In genomic region chr6:4358414-4359107, GRCh38 we compare ENCODE assay signal across 8 cellular contexts.
DNase-seq lines count a peak whose midpoint lies in the region; ATAC-seq and TF ChIP-seq lines count a peak whose summit lies in the region.

No MANE protein-coding gene starts in this region.

- ATAC-seq in Right ventricle myocardium superior (ENCODE audit: poor library complexity) (peak; percentile 96), GM21529 (IDR thresholded peaks at IDR 0.05; ENCODE audit: unreplicated experiment) (no peak)

- intact Hi-C loops in Right ventricle myocardium superior (cut with DNase I): no loop called here

- POLR2A ChIA-PET in GM10248 (lab: Yijun Ruan, JAX): no interaction called here

- DNase-seq in AG09309 (ENCODE audit: low read depth) (peak; percentile 99), HS-27A (ENCODE audit: low read depth) (peak; percentile 91), Right ventricle myocardium superior (peak; percentile 91), pons (ENCODE audit: low spot score) (peak; percentile 70), GM10248 (ENCODE audit: extremely low spot score) (no peak)
- DNase-seq in activated T-cell treated with anti-CD3 and anti-CD28 coated beads, Interleukin-2, amount 50 U/mL, for 48 hours: peak; percentile 45 to 55
- no peak for DNase-seq in activated effector memory CD4-positive, alpha-beta T cell treated with Interleukin-2 at 50 U/mL for 16 hours

- CTCF ChIA-PET in GM10248 (lab: Yijun Ruan, JAX): no interaction called here

- peak overlapping the region; percentile 12 for H3K4me3 ChIP-seq in AG09309 (ENCODE audit: control insufficient read depth, low read depth, low read length)

- TF ChIP-seq CTCF in AG09309 (IDR thresholded peaks at IDR 0.05; ENCODE audit: control insufficient read depth, insufficient read depth, low read depth, low read length, missing control alignments) (no peak), GM10248 (IDR thresholded peaks at IDR 0.05; ENCODE audit: control extremely low read depth, extremely low read depth, low read depth, missing control alignments) (no peak)

Comparison
In these comparisons a context has a peak if more than half of its experiments do, and no peak if none do; other contexts are left out.
1. DNase-seq: peak in AG09309 (single experiment), HS-27A (single experiment), activated T-cell treated with anti-CD3 and anti-CD28 coated beads, Interleukin-2, amount 50 U/mL, for 48 hours (2 of 2), Right ventricle myocardium superior (single experiment) and pons (single experiment); none in activated effector memory CD4-positive, alpha-beta T cell treated with Interleukin-2 at 50 U/mL for 16 hours (single experiment) and GM10248 (single experiment).